15 cellular contexts compared by ENCODE assay signal in genomic region chr2:213216461-213216860, GRCh38.
DNase-seq lines count a peak whose midpoint lies in the region; ATAC-seq, FAIRE-seq and TF ChIP-seq lines count a peak whose summit lies in the region.
"Had no signal": no experiment of that assay in that cellular context is flagged by ENCODE, and none has a peak within 500 bp of the region (broad histone marks: within the 10 kb centered on the region; RNA-seq: fewer than 3 reads in every experiment).

No MANE protein-coding gene starts in this region.

- H2AFZ ChIP-seq in fibroblast of lung (ENCODE audit: low read length) = no peak overlapping the region

- H3K4me2 ChIP-seq in fibroblast of lung (ENCODE audit: extremely low read depth, insufficient read depth, low read length) = no peak overlapping the region

- H3K36me3 ChIP-seq in fibroblast of lung (ENCODE audit: control insufficient read depth, insufficient read depth, low read length) (no peaks in the 10 kb centered on the region), HAP-1 (replicated peaks) (no peaks in the 10 kb centered on the region)

- intact Hi-C loops in sciatic nerve (cut with DNase I) = no loop called here

- H3K9me3 ChIP-seq in fibroblast of lung (ENCODE audit: control insufficient read depth, insufficient read depth, low read depth, low read length) (no peaks in the 10 kb centered on the region), HAP-1 (no peaks in the 10 kb centered on the region)

- in situ Hi-C loops in HAP-1 (cut with MboI; ENCODE audit: low sequenced_read_pairs) = no loop called here

- H3K9ac ChIP-seq in fibroblast of lung (ENCODE audit: insufficient read depth, low read length) = no peak overlapping the region

- H3K27ac ChIP-seq in fibroblast of lung (ENCODE audit: insufficient read depth, low read length) = no peak overlapping the region

- peak; percentile 70 for ATAC-seq in sciatic nerve
- ATAC-seq: T-helper 17 cell had no signal

- DNase-seq in GM18507 (ENCODE audit: extremely low spot score, insufficient read length, low read depth) (no peak), amniotic epithelial cell (ENCODE audit: low read depth) (peak; percentile 90), fibroblast of lung (ENCODE audit: low read depth in 2 of 2) (peak; percentile 66 to 83), sciatic nerve (ENCODE audit: low spot score) (no peak), NCI-H774 (lab: John Stamatoyannopoulos, UW) (no peak), HAP-1 (ENCODE audit: low spot score in 2 of 2) (no peak), activated gamma-delta T cell (lab: John Stamatoyannopoulos, UW) (no peak)
- DNase-seq in stimulated activated CD4-positive, alpha-beta T cell treated with anti-CD3 and anti-CD28 coated beads, Interleukin-2, amount 100 ng/mL, for 48 hours = no peak
- DNase-seq: activated CD4-positive, alpha-beta T cell treated with anti-CD3 and anti-CD28 coated beads for 1 hour; activated CD8-positive, alpha-beta memory T cell treated with anti-CD3 and anti-CD28 coated beads, Interleukin-2, amount 50 U/mL, for 48 hours; DMS153; H7; KG1; NCI-H510A; T-helper 17 cell had no signal

- H3K4me1 ChIP-seq in fibroblast of lung (ENCODE audit: control insufficient read depth, extremely low read depth, insufficient read depth, low read length) (no peaks in the 10 kb centered on the region), HAP-1 (no peaks in the 10 kb centered on the region)

- H3K4me3 ChIP-seq in fibroblast of lung (replicated peaks in 1 of 4; ENCODE audit: control extremely low read depth in 1 of 4, insufficient read depth in 1 of 4, low read depth in 3 of 4, low read length in 4 of 4) = no peak overlapping the region
- no peak overlapping the region for H3K4me3 ChIP-seq in HAP-1

- H3K79me2 ChIP-seq in fibroblast of lung (ENCODE audit: control insufficient read depth, insufficient read depth, low read length) = no peaks in the 10 kb centered on the region

- H3K27me3 ChIP-seq in fibroblast of lung (ENCODE audit: control insufficient read depth, insufficient read depth, low read length) (no peaks in the 10 kb centered on the region), HAP-1 (ENCODE audit: low read depth) (no peaks in the 10 kb centered on the region)

- TF ChIP-seq CTCF in fibroblast of lung (conservative IDR thresholded peaks at IDR 0.05 in 1 of 2, IDR thresholded peaks at IDR 0.05 in 1 of 2; ENCODE audit: low read depth in 1 of 2, low read length in 2 of 2) = no peak

- FAIRE-seq in GM18507 (lab: Jason Lieb, UNC) = peak; percentile 53

- no peaks in the 10 kb centered on the region for H4K20me1 ChIP-seq in fibroblast of lung (ENCODE audit: control insufficient read depth, extremely low read depth, insufficient read depth, low read length)

Comparison
In these comparisons a context has a peak if more than half of its experiments do, and no peak if none do; other contexts are left out.
1. DNase-seq: peak in amniotic epithelial cell (single experiment) and fibroblast of lung (2 of 2); none in GM18507 (single experiment), sciatic nerve (single experiment), NCI-H774 (single experiment), HAP-1 (0 of 2), stimulated activated CD4-positive, alpha-beta T cell treated with anti-CD3 and anti-CD28 coated beads, Interleukin-2, amount 100 ng/mL, for 48 hours (0 of 2) and activated gamma-delta T cell (single experiment).